Comparison of ENCODE assay signal across 8 cellular contexts in the genomic region with DNA sequence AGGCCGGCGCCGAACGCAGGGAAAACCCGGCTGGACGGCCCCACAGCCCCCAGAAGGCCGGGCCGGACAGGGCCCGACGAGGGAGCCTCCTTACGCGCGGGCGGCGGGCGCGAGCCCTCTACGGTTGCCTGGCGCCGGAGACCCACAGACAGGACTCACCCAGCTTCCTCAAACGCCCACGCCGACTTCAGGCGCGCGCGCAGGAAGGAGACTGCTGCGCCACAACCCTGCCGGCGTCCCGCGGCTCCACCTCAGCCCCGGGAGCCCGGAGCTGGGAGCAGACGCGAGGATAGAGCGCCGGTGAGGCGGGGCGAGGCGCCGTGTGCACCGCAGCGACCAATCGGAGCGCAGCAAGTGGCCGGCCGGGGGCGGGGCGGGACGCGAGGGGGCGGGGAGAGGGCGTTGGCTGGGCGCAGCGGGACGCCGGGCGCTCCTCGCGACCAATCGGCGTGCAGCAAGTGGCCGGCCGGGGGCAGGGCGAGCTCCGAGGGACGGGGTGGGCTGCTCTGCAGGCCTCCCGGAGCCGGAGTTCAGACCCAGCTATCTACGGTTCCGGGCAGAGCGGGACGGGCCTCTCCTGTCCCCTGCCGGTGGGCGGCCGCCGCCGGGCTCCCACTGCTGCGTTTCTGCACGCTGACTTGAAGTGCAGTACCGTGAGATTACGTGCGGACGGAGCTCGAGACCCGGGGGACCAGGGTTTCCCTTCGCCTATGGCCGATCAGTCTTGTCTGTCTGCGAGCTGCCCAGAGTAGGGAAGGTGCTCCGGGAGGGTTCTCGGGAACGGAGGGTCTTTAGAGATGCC. TPM values are rescaled to one million over a fixed set of nuclear protein-coding genes. Genes with fewer than 3 reads are reported as not detected.
DNase-seq lines count a peak whose midpoint lies in the region; ATAC-seq and TF ChIP-seq lines count a peak whose summit lies in the region.

A gene (minus strand): TSS at position 296 of the 802 bp plus-strand sequence. CDS start 11,089 bp downstream, outside the sequence.

- peak within 1 kb of the TSS; percentile 94 for H3K27ac ChIP-seq in thymus (ENCODE audit: low read depth)

- H3K9me3 Mint-ChIP-seq in activated naive CD4-positive, alpha-beta T cell treated with anti-CD3 and anti-CD28 coated beads, Interleukin-2, amount 50 U/mL, for 72 hours: no peaks in the 10 kb centered on the region
- no peaks in the 10 kb centered on the region for H3K9me3 Mint-ChIP-seq in osteocyte (ENCODE audit: unreplicated experiment)

- TF ChIP-seq POLR2A in GM10847 (IDR thresholded peaks at IDR 0.05; ENCODE audit: extremely low read depth, insufficient read length): peak; percentile 77

- no peaks in the 10 kb centered on the region for H3K36me3 ChIP-seq in thymus (ENCODE audit: control insufficient read depth, insufficient read depth)

- peak; percentile 91 for DNase-seq in NCI-H1092 (lab: John Stamatoyannopoulos, UW)
- peak; percentile 96 to 98 for DNase-seq in activated naive CD4-positive, alpha-beta T cell treated with anti-CD3 and anti-CD28 coated beads, Interleukin-2, amount 50 U/mL, for 72 hours (ENCODE audit: low spot score in 2 of 2)
- peak; percentile 97 for DNase-seq in glomerular visceral epithelial cell (ENCODE audit: extremely low spot score)
- DNase-seq in osteocyte (ENCODE audit: extremely low spot score, unreplicated experiment): peak; percentile 98

- peak; percentile 92 for ATAC-seq in HG02610 (IDR thresholded peaks at IDR 0.05; ENCODE audit: unreplicated experiment)
- ATAC-seq in SK-N-SH treated with all-trans-retinoic acid at 6 μM for 48 hours: peak; percentile 94
- ATAC-seq in activated naive CD4-positive, alpha-beta T cell treated with anti-CD3 and anti-CD28 coated beads, Interleukin-2, amount 50 U/mL, for 72 hours: peak; percentile 96 to 97

- peaks cover 8% of the 10 kb centered on the region for H3K4me1 ChIP-seq in thymus (ENCODE audit: control insufficient read depth, insufficient read depth, low read length)

- peak within 1 kb of the TSS; percentile 90 for H3K4me3 Mint-ChIP-seq in osteocyte (ENCODE audit: unreplicated experiment)

- H3K4me1 Mint-ChIP-seq in osteocyte (ENCODE audit: unreplicated experiment): peaks cover 14% of the 10 kb centered on the region

- H3K27me3 ChIP-seq in thymus (ENCODE audit: control insufficient read depth, insufficient read depth): no peaks in the 10 kb centered on the region

- H3K27ac Mint-ChIP-seq in activated naive CD4-positive, alpha-beta T cell treated with anti-CD3 and anti-CD28 coated beads, Interleukin-2, amount 50 U/mL, for 72 hours: peak within 1 kb of the TSS; percentile 87 to 89
- peak within 1 kb of the TSS; percentile 98 for H3K27ac Mint-ChIP-seq in osteocyte (ENCODE audit: unreplicated experiment)

- no peaks in the 10 kb centered on the region for H3K27me3 Mint-ChIP-seq in osteocyte (ENCODE audit: unreplicated experiment)

- H3K36me3 Mint-ChIP-seq in activated naive CD4-positive, alpha-beta T cell treated with anti-CD3 and anti-CD28 coated beads, Interleukin-2, amount 50 U/mL, for 72 hours: no peaks in the 10 kb centered on the region
- no peaks in the 10 kb centered on the region for H3K36me3 Mint-ChIP-seq in osteocyte (ENCODE audit: unreplicated experiment)

- H3K9me3 ChIP-seq in thymus (ENCODE audit: control insufficient read depth): no peaks in the 10 kb centered on the region

- under 1% methylated on average over 93 of the region's 93 CpGs for WGBS in thymus

- peak; percentile 56 for TF ChIP-seq CTCF in osteocyte (IDR thresholded peaks at IDR 0.05)

- peak within 1 kb of the TSS; percentile 91 for H3K4me3 ChIP-seq in thymus (ENCODE audit: low read length)

TF ChIP-seq in SK-N-SH treated with all-trans-retinoic acid at 6 μM for 48 hours, 23 proteins besides CTCF, POLR2A, EP300 and RAD21:
- TF ChIP-seq, protein P1, sequence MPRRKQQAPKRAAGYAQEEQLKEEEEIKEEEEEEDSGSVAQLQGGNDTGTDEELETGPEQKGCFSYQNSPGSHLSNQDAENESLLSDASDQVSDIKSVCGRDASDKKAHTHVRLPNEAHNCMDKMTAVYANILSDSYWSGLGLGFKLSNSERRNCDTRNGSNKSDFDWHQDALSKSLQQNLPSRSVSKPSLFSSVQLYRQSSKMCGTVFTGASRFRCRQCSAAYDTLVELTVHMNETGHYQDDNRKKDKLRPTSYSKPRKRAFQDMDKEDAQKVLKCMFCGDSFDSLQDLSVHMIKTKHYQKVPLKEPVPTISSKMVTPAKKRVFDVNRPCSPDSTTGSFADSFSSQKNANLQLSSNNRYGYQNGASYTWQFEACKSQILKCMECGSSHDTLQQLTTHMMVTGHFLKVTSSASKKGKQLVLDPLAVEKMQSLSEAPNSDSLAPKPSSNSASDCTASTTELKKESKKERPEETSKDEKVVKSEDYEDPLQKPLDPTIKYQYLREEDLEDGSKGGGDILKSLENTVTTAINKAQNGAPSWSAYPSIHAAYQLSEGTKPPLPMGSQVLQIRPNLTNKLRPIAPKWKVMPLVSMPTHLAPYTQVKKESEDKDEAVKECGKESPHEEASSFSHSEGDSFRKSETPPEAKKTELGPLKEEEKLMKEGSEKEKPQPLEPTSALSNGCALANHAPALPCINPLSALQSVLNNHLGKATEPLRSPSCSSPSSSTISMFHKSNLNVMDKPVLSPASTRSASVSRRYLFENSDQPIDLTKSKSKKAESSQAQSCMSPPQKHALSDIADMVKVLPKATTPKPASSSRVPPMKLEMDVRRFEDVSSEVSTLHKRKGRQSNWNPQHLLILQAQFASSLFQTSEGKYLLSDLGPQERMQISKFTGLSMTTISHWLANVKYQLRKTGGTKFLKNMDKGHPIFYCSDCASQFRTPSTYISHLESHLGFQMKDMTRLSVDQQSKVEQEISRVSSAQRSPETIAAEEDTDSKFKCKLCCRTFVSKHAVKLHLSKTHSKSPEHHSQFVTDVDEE (CRISPR knock-in tag; IDR thresholded peaks at IDR 0.05): peak; percentile 18; the same call in 1 of the 2 replicates
- TF ChIP-seq ZNF565 (CRISPR knock-in tag; conservative IDR thresholded peaks at IDR 0.05; ENCODE audit: low read depth): 0 out of 2 replicates have a peak, but pooled peaks have one; percentile 8
- no peak for TF ChIP-seq ZNF8 (CRISPR knock-in tag; IDR thresholded peaks at IDR 0.05)
- no peak for TF ChIP-seq ISL1 (CRISPR knock-in tag; IDR thresholded peaks at IDR 0.05)
TF ChIP-seq in SK-N-SH treated with all-trans-retinoic acid at 6 μM for 48 hours: peak in this region for 2.

RNA-seq across cellular contexts. Expression of the gene that starts here (rescaled TPM):
- total RNA-seq in activated naive CD4-positive, alpha-beta T cell treated with anti-CD3 and anti-CD28 coated beads, Interleukin-2, amount 50 U/mL, for 72 hours: 10 to 100 TPM; 11.0 to 31.5 TPM
- 44.0 and 47.9 TPM in 2 replicates for total RNA-seq in osteocyte
- polyA plus RNA-seq in thymus: 99.1 TPM

Comparison
In these comparisons a context has a peak if more than half of its experiments do, and no peak if none do; other contexts are left out.
1. Peak in every context shown above with its lines: DNase-seq, ATAC-seq, H3K4me3 ChIP-seq and H3K27ac ChIP-seq.